ENCODE assay signal across 32 cellular contexts in the genomic region with DNA sequence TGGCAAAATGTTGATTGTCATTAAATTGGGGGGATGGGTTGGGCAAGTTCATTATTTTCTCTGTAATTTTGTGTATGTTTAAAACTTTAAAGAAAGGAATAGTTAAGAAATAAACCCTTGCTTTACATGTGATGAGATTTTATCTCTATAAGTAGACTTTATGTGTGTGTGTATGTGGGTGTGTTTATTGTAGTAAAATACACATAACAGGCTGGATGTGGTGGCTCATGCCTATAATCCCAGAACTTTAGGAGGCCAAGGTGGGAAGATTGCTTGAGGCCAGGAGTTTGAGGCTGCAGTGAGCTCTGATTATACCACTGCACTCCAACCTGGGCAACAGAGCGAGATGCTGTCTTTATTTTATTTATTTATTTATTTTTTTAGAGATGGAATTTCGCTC.
"Had no signal": no experiment of that assay in that cellular context is flagged by ENCODE, and none has a peak within 500 bp of the region (broad histone marks: within the 10 kb centered on the region; RNA-seq: fewer than 3 reads in every experiment).

No MANE protein-coding gene starts in this region.

- H3K36me3 ChIP-seq: brain microvascular endothelial cell, breast epithelium had no signal

- H3K9me3 ChIP-seq: adrenal gland, body of pancreas, breast epithelium had no signal

- ATAC-seq: activated CD8-positive, alpha-beta memory T cell treated with anti-CD3 and anti-CD28 coated beads, Interleukin-2, amount 10 ng/mL, durations not matched to agents 7 days and 5 days; activated CD8-positive, alpha-beta T cell treated with anti-CD3 and anti-CD28 coated beads for 36 hours; activated naive CD4-positive, alpha-beta T cell treated with anti-CD3 and anti-CD28 coated beads, Interleukin-2, amount 50 U/mL, for 72 hours; activated T-cell treated with anti-CD3 and anti-CD28 coated beads, Interleukin-2, amount 50 U/mL, for 4 hours; activated T-cell treated with anti-CD3 and anti-CD28 coated beads, Interleukin-2, amount 50 U/mL, for 72 hours; activated T-helper 17 cell treated with anti-CD3 and anti-CD28 coated beads, Interleukin-2, amount 50 U/mL, for 72 hours; body of pancreas had no signal

- H3K27me3 ChIP-seq: adrenal gland, body of pancreas, brain microvascular endothelial cell, breast epithelium had no signal

- DNase-seq: activated B cell treated with CpG ODN at 0.5 μM for 24 hours; activated CD4-positive, alpha-beta memory T cell treated with anti-CD3 and anti-CD28 coated beads for 36 hours; activated CD4-positive, alpha-beta T cell treated with anti-CD3 and anti-CD28 coated beads for 4 hours; activated CD4-positive, alpha-beta T cell treated with anti-CD3 and anti-CD28 coated beads, Interleukin-2, amount 10 ng/mL, durations not matched to agents 24 days and 14 days; activated CD4-positive, alpha-beta T cell treated with anti-CD3 and anti-CD28 coated beads, Interleukin-2, amount 50 U/mL, for 1 hour; activated CD4-positive, alpha-beta T cell treated with anti-CD3 and anti-CD28 coated beads, Interleukin-2, amount 50 U/mL, for 4 hours; activated CD4-positive, CD25-positive, alpha-beta regulatory T cell treated with anti-CD3 and anti-CD28 coated beads, Interleukin-2, amount 50 U/mL, for 72 hours; activated CD8-positive, alpha-beta memory T cell treated with anti-CD3 and anti-CD28 coated beads, Interleukin-2, amount 10 ng/mL, durations not matched to agents 7 days and 5 days; activated CD8-positive, alpha-beta memory T cell treated with anti-CD3 and anti-CD28 coated beads, Interleukin-2, amount 50 U/mL, for 48 hours; activated CD8-positive, alpha-beta T cell treated with anti-CD3 and anti-CD28 coated beads for 36 hours; activated effector memory CD4-positive, alpha-beta T cell treated with anti-CD3 and anti-CD28 coated beads, Interleukin-2, amount 50 U/mL, for 16 hours; activated gamma-delta T cell treated with Interleukin-2 at 50 U/mL for 16 hours; activated naive CD4-positive, alpha-beta T cell; activated naive CD4-positive, alpha-beta T cell treated with anti-CD3 and anti-CD28 coated beads for 36 hours; activated naive CD4-positive, alpha-beta T cell treated with anti-CD3 and anti-CD28 coated beads, Interleukin-2, amount 50 U/mL, for 16 hours; activated naive CD8-positive, alpha-beta T cell treated with anti-CD3 and anti-CD28 coated beads for 36 hours; activated T-cell treated with anti-CD3 and anti-CD28 coated beads, Interleukin-2, amount 50 U/mL, for 4 hours; activated T-cell treated with anti-CD3 and anti-CD28 coated beads, Interleukin-2, amount 50 U/mL, for 72 hours; adrenal gland; amniotic stem cell; body of pancreas; brain microvascular endothelial cell; central memory CD4-positive, alpha-beta T cell; T-helper 1 cell; T-helper 2 cell; T-helper 9 cell had no signal

- H3K27ac ChIP-seq: adrenal gland, body of pancreas, brain microvascular endothelial cell, breast epithelium, VCaP had no signal

- H3K4me1 ChIP-seq: body of pancreas, breast epithelium had no signal

- H3K4me3 ChIP-seq: adrenal gland, body of pancreas, breast epithelium had no signal

- FAIRE-seq: astrocyte, TTC549 had no signal
